24 cellular contexts compared by ENCODE assay signal in the genomic region with DNA sequence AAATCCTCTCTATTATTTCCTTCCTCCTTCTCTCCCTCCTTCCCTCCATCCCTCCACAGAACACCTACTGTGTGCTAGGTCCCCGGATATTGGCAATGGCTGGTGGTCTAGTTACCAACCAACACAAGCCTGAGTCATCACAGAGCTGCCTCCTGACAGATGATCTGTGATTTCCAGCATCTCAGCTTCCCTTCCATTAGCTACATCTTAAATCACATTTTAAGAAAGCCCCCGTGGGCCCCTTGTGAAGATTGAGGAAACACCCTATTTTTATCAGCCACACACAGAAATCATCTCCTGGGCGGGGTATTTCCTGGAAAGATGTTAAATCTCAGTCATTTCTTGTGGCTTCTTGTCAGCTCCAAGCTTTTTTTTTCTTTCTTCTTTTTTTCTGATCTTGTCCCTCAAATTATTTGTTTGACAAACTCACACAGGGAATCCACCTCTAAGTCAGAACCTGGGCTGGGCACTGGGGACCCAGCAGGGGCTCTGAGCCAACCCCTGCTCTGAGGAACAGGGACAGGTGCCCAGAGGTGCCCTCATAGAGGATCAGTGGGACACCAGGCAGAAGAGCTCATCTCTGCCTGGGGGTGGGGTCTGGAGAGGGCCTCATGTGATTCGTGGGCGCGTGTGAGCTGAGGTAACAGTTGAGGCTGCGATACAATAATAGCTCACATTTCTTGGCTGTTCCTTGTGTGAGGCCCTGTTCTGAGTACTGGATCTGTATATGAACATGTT. TPM values are rescaled to one million over a fixed set of nuclear protein-coding genes. Genes with fewer than 3 reads are reported as not detected.
DNase-seq lines count a peak whose midpoint lies in the region; ATAC-seq, FAIRE-seq and TF ChIP-seq lines count a peak whose summit lies in the region.
"Had no signal": no experiment of that assay in that cellular context is flagged by ENCODE, and none has a peak within 500 bp of the region (broad histone marks: within the 10 kb centered on the region; RNA-seq: fewer than 3 reads in every experiment).

No MANE protein-coding gene starts in this region.

- FAIRE-seq in K562 (lab: Jason Lieb, UNC) (no peak), urothelium cell line (lab: Jason Lieb, UNC) (peak; percentile 17)
- FAIRE-seq: astrocyte, colon, endothelial cell of umbilical vein, G401.6, GM12878 had no signal

- CTCF ChIA-PET in activated CD4-positive, alpha-beta memory T cell treated with anti-CD3 and anti-CD28 coated beads, Interleukin-2, amount 10 ng/mL, durations not matched to agents 7 days and 5 days (lab: Charles Lee), result interaction anchor here (1.3 kb wide), 2 partner anchors 78 to 261 kb away, joined by 3 to 4 read pairs; no protein-coding TSS in a partner anchor
- CTCF ChIA-PET in K562 (lab: Yijun Ruan, JAX; ENCODE audit: low intra/inter-chr PET ratio), result no interaction called here

- TF ChIP-seq RAD21 in K562 (CRISPR knock-in tag; conservative IDR thresholded peaks at IDR 0.05 in 1 of 2, IDR thresholded peaks at IDR 0.05 in 1 of 2), result no peak

- peaks cover 2% of the 10 kb centered on the region for H3K36me3 Mint-ChIP-seq in activated CD4-positive, alpha-beta memory T cell treated with anti-CD3 and anti-CD28 coated beads, Interleukin-2, amount 10 ng/mL, durations not matched to agents 7 days and 5 days (ENCODE audit: low read depth)

- no peak overlapping the region for H2AFZ ChIP-seq in K562 (ENCODE audit: low read depth, low read length)
- H2AFZ ChIP-seq: parathyroid adenoma had no signal

- DNase-seq in stimulated activated CD8-positive, alpha-beta memory T cell treated with anti-CD3 and anti-CD28 coated beads, Interleukin-12 subunit alpha, Interleukin-12 subunit beta, amount 100 ng/mL, for 1 hour (ENCODE audit: low read depth), result peak; percentile 6
- no peak for DNase-seq in stimulated activated CD8-positive, alpha-beta memory T cell treated with anti-CD3 and anti-CD28 coated beads, Interleukin-4, amount 100 ng/mL, for 48 hours
- DNase-seq in activated CD4-positive, alpha-beta memory T cell treated with anti-CD3 and anti-CD28 coated beads, Interleukin-2, amount 10 ng/mL, durations not matched to agents 7 days and 5 days, result peak; percentile 23
- DNase-seq in K562 (ENCODE audit: extremely low read depth in 1 of 4, low spot score in 3 of 4), result no peak
- DNase-seq in urothelium cell line (ENCODE audit: low spot score), result no peak
- DNase-seq in NCI-H510A (lab: John Stamatoyannopoulos, UW), result no peak
- DNase-seq: Calu3, foreskin melanocyte, NCI-H1105, NCI-H82, SK-N-SH had no signal

- H3K9me1 ChIP-seq in K562 (ENCODE audit: control insufficient read depth, insufficient read depth, low read length), result no peaks in the 10 kb centered on the region

- H3K27ac ChIP-seq in K562 (ENCODE audit: extremely low read depth, low read depth, low read length), result no peak overlapping the region
- H3K27ac ChIP-seq: KMS-11, left lung, parathyroid adenoma, skin epidermis, suprapubic skin had no signal

- no peak overlapping the region for H3K9ac ChIP-seq in K562 (ENCODE audit: insufficient read depth in 1 of 2, low read depth in 2 of 2, low read length in 2 of 2)
- H3K9ac ChIP-seq: KMS-11, parathyroid adenoma, SK-N-SH had no signal

- 22% methylated on average over 7 of the region's 7 CpGs for WGBS in K562 (ENCODE audit: insufficient coverage, low coverage, missing lambda C conversion rate)

- peaks cover 5% of the 10 kb centered on the region for H3K9me3 Mint-ChIP-seq in activated CD4-positive, alpha-beta memory T cell treated with anti-CD3 and anti-CD28 coated beads, Interleukin-2, amount 10 ng/mL, durations not matched to agents 7 days and 5 days

- H3K4me3 ChIP-seq in K562, result no peak overlapping the region
- H3K4me3 ChIP-seq: GM12878, left lung, skin epidermis, suprapubic skin had no signal

- no peak overlapping the region for H3K4me2 ChIP-seq in K562 (ENCODE audit: insufficient read depth, low read length)
- H3K4me2 ChIP-seq: KMS-11, SK-N-SH had no signal

- no peak for TF ChIP-seq POLR2A in K562 (conservative IDR thresholded peaks at IDR 0.05)

- POLR2A ChIA-PET in activated CD4-positive, alpha-beta memory T cell treated with anti-CD3 and anti-CD28 coated beads, Interleukin-2, amount 10 ng/mL, durations not matched to agents 7 days and 5 days (lab: Charles Lee), result interaction anchor here (1.0 kb wide), 1 partner anchor 11 kb away, joined by 8 read pairs; no protein-coding TSS in a partner anchor
- POLR2A ChIA-PET in K562 (lab: Yijun Ruan, JAX), result interaction anchor here (0.7 kb wide), 1 partner anchor 188 kb away, joined by 3 read pairs; no protein-coding TSS in a partner anchor

- H3K27me3 Mint-ChIP-seq in activated CD4-positive, alpha-beta memory T cell treated with anti-CD3 and anti-CD28 coated beads, Interleukin-2, amount 10 ng/mL, durations not matched to agents 7 days and 5 days, result peaks cover 31% of the 10 kb centered on the region

- no peak for TF ChIP-seq CTCF in K562 (IDR thresholded peaks at IDR 0.05 in 2 of 3, conservative IDR thresholded peaks at IDR 0.05 in 1 of 3; ENCODE audit: insufficient read depth in 2 of 3, low read depth in 1 of 3, low read length in 3 of 3)

- no TSS peak for BruUV-seq in K562 (replicated peaks; lab: Mats Ljungman, UMichigan)

- ATAC-seq in K562 (no peak), HG02678 (IDR thresholded peaks at IDR 0.05; ENCODE audit: unreplicated experiment) (no peak), GM18511 (IDR thresholded peaks at IDR 0.05; ENCODE audit: unreplicated experiment) (no peak)
- ATAC-seq: GM12878, left lung, Panc1 had no signal

- H3K27ac Mint-ChIP-seq in activated CD4-positive, alpha-beta memory T cell treated with anti-CD3 and anti-CD28 coated beads, Interleukin-2, amount 10 ng/mL, durations not matched to agents 7 days and 5 days, result peak overlapping the region; percentile 30

- no peaks in the 10 kb centered on the region for H4K20me1 ChIP-seq in K562 (replicated peaks; ENCODE audit: control insufficient read depth, insufficient read depth, low read length)

- H3K4me1 ChIP-seq in K562 (replicated peaks in 1 of 2; ENCODE audit: control insufficient read depth in 2 of 2, insufficient read depth in 2 of 2, low read length in 2 of 2), result peaks cover 0 to 10% of the 10 kb centered on the region in 2 experiments; a peak in 4 of 5 replicates
- H3K4me1 ChIP-seq: left lung, parathyroid adenoma had no signal

- in situ Hi-C loops in K562 (cut with MboI), result no loop called here

- intact Hi-C loops in K562 (cut with micrococcal nuclease), result no loop called here

- peaks cover 20% of the 10 kb centered on the region for H3K4me1 Mint-ChIP-seq in activated CD4-positive, alpha-beta memory T cell treated with anti-CD3 and anti-CD28 coated beads, Interleukin-2, amount 10 ng/mL, durations not matched to agents 7 days and 5 days

- no peaks in the 10 kb centered on the region for H3K79me2 ChIP-seq in K562 (ENCODE audit: control insufficient read depth, insufficient read depth, low read length)
- H3K79me2 ChIP-seq: parathyroid adenoma had no signal

- no peaks in the 10 kb centered on the region for H3K36me3 ChIP-seq in K562 (ENCODE audit: control insufficient read depth, insufficient read depth, low read length)
- H3K36me3 ChIP-seq: left lung, suprapubic skin had no signal

- H3K9me3 ChIP-seq in K562 (replicated peaks; ENCODE audit: control insufficient read depth, insufficient read depth, low read depth, low read length), result no peaks in the 10 kb centered on the region
- H3K9me3 ChIP-seq: left lung, SK-N-SH, suprapubic skin had no signal

- H3K4me3 Mint-ChIP-seq in activated CD4-positive, alpha-beta memory T cell treated with anti-CD3 and anti-CD28 coated beads, Interleukin-2, amount 10 ng/mL, durations not matched to agents 7 days and 5 days, result no peak overlapping the region

- TF ChIP-seq EP300 in K562 (IDR thresholded peaks at IDR 0.05; ENCODE audit: low read length), result no peak

- H3K27me3 ChIP-seq in K562 (ENCODE audit: control insufficient read depth in 2 of 2, insufficient read depth in 2 of 2, low read length in 2 of 2), result 0 out of 5 replicates have a peak, but pooled peaks cover 0 to 5% of the 10 kb centered on the region in 2 experiments

TF ChIP-seq in K562, 482 proteins besides CTCF, POLR2A, EP300 and RAD21 (continues in another document):
- TF ChIP-seq FOXK1 (CRISPR knock-in tag; IDR thresholded peaks at IDR 0.05; ENCODE audit: borderline replicate concordance) (no peak), NFYB (IDR thresholded peaks at IDR 0.05; ENCODE audit: extremely low read depth, insufficient read length) (no peak), HDAC1 (IDR thresholded peaks at IDR 0.05) (peak in 1 of 2 experiments; percentile 29; a peak in 1 of 4 replicates), HDAC2 (IDR thresholded peaks at IDR 0.05) (0 out of 2 replicates have a peak, but pooled peaks have one; percentile 46)

RNA-seq across cellular contexts. Expression of gene CACNA1I, which starts 42.4 kb away (rescaled TPM):
- total RNA-seq in activated CD4-positive, alpha-beta memory T cell treated with anti-CD3 and anti-CD28 coated beads, Interleukin-2, amount 10 ng/mL, durations not matched to agents 7 days and 5 days, result 1 to 10 TPM; 8.7 to 8.8 TPM
- total RNA-seq in K562 (2011; cell fraction: chromatin; rRNA removed; ENCODE audit: low replicate concordance), result 3.5 and 12.7 TPM in 2 replicates
- 3.9 and 6.0 TPM in 2 replicates for total RNA-seq in K562 (2011; cell fraction: nucleolus; rRNA removed)
- total RNA-seq in K562 (2011; cell fraction: nucleoplasm; rRNA removed), result 3.4 and 3.6 TPM in 2 replicates
- total RNA-seq in K562 (2014; rRNA removed) (0.24 and 0.32 TPM in 2 replicates), K562 (2014; rRNA removed; fragmentation: Illumina TruSeq; extraction: Trizol) (0.06 and 0.07 TPM in 2 replicates), K562 (2015; rRNA removed; fragmentation: Illumina TruSeq; extraction: Trizol) (0.11 TPM in 2 replicates), K562 (2021) (0.45 and 0.78 TPM in 2 replicates)
- polyA plus RNA-seq in K562 (2011; rRNA removed) (0.22 and 0.79 TPM in 2 replicates), K562 (2014; fragmentation: Illumina TruSeq; extraction: Trizol) (0.30 and 0.31 TPM in 2 replicates), K562 (2014; fragmentation: Nextera tagmentation; extraction: Ambion mirVana) (under 1 TPM in 1 of 2 experiments, not detected in 1; 0.01 TPM), K562 (2014; rRNA removed) (0.31 and 0.41 TPM in 2 replicates)
- polyA plus RNA-seq in K562 (2011; cell fraction: cytosol; rRNA removed), result 0.13 and 1.0 TPM in 2 replicates
- 1.9 and 12.3 TPM in 2 replicates for polyA plus RNA-seq in K562 (2011; cell fraction: nucleus; rRNA removed)
- polyA plus RNA-seq in K562 (2012), result 0.56 and 0.90 TPM in 2 replicates
- 0.09 and 0.74 TPM in 2 replicates for polyA minus RNA-seq in K562 (2011; rRNA and poly(A)+ RNA removed)
- polyA minus RNA-seq in K562 (2011; cell fraction: cytosol; rRNA and poly(A)+ RNA removed), result 0.27 and 1.0 TPM in 2 replicates
- polyA minus RNA-seq in K562 (2011; cell fraction: nucleus; rRNA and poly(A)+ RNA removed), result 0.56 and 2.4 TPM in 2 replicates
- total RNA-seq: endothelial cell of umbilical vein had no signal
- polyA plus RNA-seq: endothelial cell of umbilical vein, SK-N-SH had no signal

Comparison
In these comparisons a context has a peak if more than half of its experiments do, and no peak if none do; other contexts are left out.
1. DNase-seq: peak in stimulated activated CD8-positive, alpha-beta memory T cell treated with anti-CD3 and anti-CD28 coated beads, Interleukin-12 subunit alpha, Interleukin-12 subunit beta, amount 100 ng/mL, for 1 hour (single experiment) and activated CD4-positive, alpha-beta memory T cell treated with anti-CD3 and anti-CD28 coated beads, Interleukin-2, amount 10 ng/mL, durations not matched to agents 7 days and 5 days (single experiment); none in stimulated activated CD8-positive, alpha-beta memory T cell treated with anti-CD3 and anti-CD28 coated beads, Interleukin-4, amount 100 ng/mL, for 48 hours (single experiment), K562 (0 of 4), urothelium cell line (single experiment) and NCI-H510A (single experiment).